In genomic region chr17:41917957-41918391, GRCh38 we compare ENCODE assay signal across 8 cellular contexts. TPM values are rescaled to one million over a fixed set of nuclear protein-coding genes. Genes with fewer than 3 reads are reported as not detected.
DNase-seq lines count a peak whose midpoint lies in the region; ATAC-seq and TF ChIP-seq lines count a peak whose summit lies in the region.

No MANE protein-coding gene starts in this region.

- 0% methylated on average over 21 to 30 of the region's 30 CpGs for WGBS in ovary, 3 donors

- peaks cover 31% of the 10 kb centered on the region for H3K36me3 Mint-ChIP-seq in activated T-helper 2 cell treated with anti-CD3 and anti-CD28 coated beads, Interferon-gamma antibody, Interleukin-2, Interleukin-4, amounts not matched to agents 10 μg/mL and 5 μg/mL and 100 μg/mL, durations not matched to agents 14 hours and 24 hours and 36 hours (ENCODE audit: low read depth)

- no peak for TF ChIP-seq POLR2A in ovary (IDR thresholded peaks at IDR 0.05)

- peak overlapping the region; percentile 95 for H3K4me3 Mint-ChIP-seq in activated T-helper 2 cell treated with anti-CD3 and anti-CD28 coated beads, Interferon-gamma antibody, Interleukin-2, Interleukin-4, amounts not matched to agents 10 μg/mL and 5 μg/mL and 100 μg/mL, durations not matched to agents 14 hours and 24 hours and 36 hours (ENCODE audit: low read depth)

- H3K36me3 ChIP-seq in ovary, result no peaks in the 10 kb centered on the region

- CTCF ChIA-PET in HEK293T (lab: Yijun Ruan, JAX), result interaction anchor here (0.5 to 2.3 kb wide), 5 partner anchors 13 to 255 kb away, joined by 3 to 8 read pairs (median 4); partner anchors contain the start of gene ODAD4

- peaks cover 8% of the 10 kb centered on the region for H3K4me1 ChIP-seq in ovary (ENCODE audit: insufficient read depth)

- no peak for ATAC-seq in HG02885 (IDR thresholded peaks at IDR 0.05; ENCODE audit: poor library complexity, unreplicated experiment)

- peak overlapping the region; percentile 98 for H3K4me3 ChIP-seq in ovary

- H3K4me1 Mint-ChIP-seq in activated T-helper 2 cell treated with anti-CD3 and anti-CD28 coated beads, Interferon-gamma antibody, Interleukin-2, Interleukin-4, amounts not matched to agents 10 μg/mL and 5 μg/mL and 100 μg/mL, durations not matched to agents 14 hours and 24 hours and 36 hours (ENCODE audit: low read depth), result peaks cover 39% of the 10 kb centered on the region

- H3K27ac ChIP-seq in ovary, result peak overlapping the region; percentile 46 to 71

- POLR2A ChIA-PET in HEK293T (lab: Yijun Ruan, JAX), result interaction anchor here (0.5 to 5.7 kb wide), 26 partner anchors 9 to 252 kb away, joined by 3 to 148 read pairs (median 4); partner anchors contain the start of genes CNP, DNAJC7, EIF1 and FKBP10

- intact Hi-C loops in activated T-helper 2 cell treated with anti-CD3 and anti-CD28 coated beads, Interferon-gamma antibody, Interleukin-2, Interleukin-4, amounts not matched to agents 10 μg/mL and 5 μg/mL and 100 μg/mL, durations not matched to agents 14 hours and 24 hours and 36 hours (cut with micrococcal nuclease), result loop anchor here (2.0 kb wide), 1 partner anchor 53 kb away; the partner anchor contains the start of gene KLHL11
- intact Hi-C loops in ovary (cut with DNase I), result no loop called here

- DNase-seq in COR-L47 (lab: John Stamatoyannopoulos, UW) (peak; percentile 59), HEK293T (ENCODE audit: extremely low spot score) (peak; percentile 61), NCI-H748 treated with DMSO at 0.1 percent for 48 hours (lab: John Stamatoyannopoulos, UW) (peak; percentile 30), foreskin melanocyte (peak; percentile 4), ovary (peak; percentile 63 to 79 (median 76)), ureter (ENCODE audit: low spot score) (peak; percentile 56)
- DNase-seq in activated T-helper 2 cell treated with anti-CD3 and anti-CD28 coated beads, Interferon-gamma antibody, Interleukin-2, Interleukin-4, amounts not matched to agents 10 μg/mL and 5 μg/mL and 100 μg/mL, durations not matched to agents 14 hours and 24 hours and 36 hours (ENCODE audit: low spot score), result no peak

- TF ChIP-seq EP300 in ovary (IDR thresholded peaks at IDR 0.05), result no peak

- no peaks in the 10 kb centered on the region for H3K9me3 Mint-ChIP-seq in activated T-helper 2 cell treated with anti-CD3 and anti-CD28 coated beads, Interferon-gamma antibody, Interleukin-2, Interleukin-4, amounts not matched to agents 10 μg/mL and 5 μg/mL and 100 μg/mL, durations not matched to agents 14 hours and 24 hours and 36 hours

- H3K27ac Mint-ChIP-seq in activated T-helper 2 cell treated with anti-CD3 and anti-CD28 coated beads, Interferon-gamma antibody, Interleukin-2, Interleukin-4, amounts not matched to agents 10 μg/mL and 5 μg/mL and 100 μg/mL, durations not matched to agents 14 hours and 24 hours and 36 hours, result peak overlapping the region; percentile 89

- no peaks in the 10 kb centered on the region for H3K9me3 ChIP-seq in ovary

- TF ChIP-seq CTCF in ovary (IDR thresholded peaks at IDR 0.05), result no peak

- H3K27me3 ChIP-seq in ovary, result no peaks in the 10 kb centered on the region

- no peaks in the 10 kb centered on the region for H3K27me3 Mint-ChIP-seq in activated T-helper 2 cell treated with anti-CD3 and anti-CD28 coated beads, Interferon-gamma antibody, Interleukin-2, Interleukin-4, amounts not matched to agents 10 μg/mL and 5 μg/mL and 100 μg/mL, durations not matched to agents 14 hours and 24 hours and 36 hours (ENCODE audit: low read depth)

TF ChIP-seq in HEK293T, 16 proteins besides CTCF, POLR2A, EP300 and RAD21:
- TF ChIP-seq FOXA1 (IDR thresholded peaks at IDR 0.05) (no peak), L3MBTL2 (conservative IDR thresholded peaks at IDR 0.05) (no peak), HDGF (IDR thresholded peaks at IDR 0.05; ENCODE audit: borderline replicate concordance) (no peak), FOXM1 (IDR thresholded peaks at IDR 0.05; ENCODE audit: borderline replicate concordance) (no peak), SUZ12 (IDR thresholded peaks at IDR 0.05) (no peak)

RNA-seq across cellular contexts. Expression of gene ACLY, which starts 0.8 kb away (rescaled TPM):
- 223 and 232 TPM in 2 replicates for total RNA-seq in activated T-helper 2 cell treated with anti-CD3 and anti-CD28 coated beads, Interferon-gamma antibody, Interleukin-2, Interleukin-4, amounts not matched to agents 10 μg/mL and 5 μg/mL and 100 μg/mL, durations not matched to agents 14 hours and 24 hours and 36 hours
- total RNA-seq in ovary (100 to 1,000 TPM in 1 of 7 donors, 10 to 100 TPM in 6; 23.6 to 119 (median 53.4) TPM), ureter (94.2 TPM)
- polyA plus RNA-seq in ovary, result 10 to 100 TPM; 26.9 to 69.4 TPM

RNA-seq across cellular contexts. Expression of gene ODAD4, which starts 12.4 kb away (rescaled TPM):
- total RNA-seq in activated T-helper 2 cell treated with anti-CD3 and anti-CD28 coated beads, Interferon-gamma antibody, Interleukin-2, Interleukin-4, amounts not matched to agents 10 μg/mL and 5 μg/mL and 100 μg/mL, durations not matched to agents 14 hours and 24 hours and 36 hours, result 0.50 and 0.85 TPM in 2 replicates
- 10 to 100 TPM in 1 of 7 donors, 1 to 10 TPM in 6; 1.1 to 11.0 (median 2.4) TPM for total RNA-seq in ovary
- polyA plus RNA-seq in ovary, result 1 to 10 TPM; 1.7 to 2.1 TPM
- total RNA-seq in ureter, result 0.75 TPM

RNA-seq across cellular contexts. Expression of gene CNP, which starts 48.6 kb away (rescaled TPM):
- 71.8 and 77.3 TPM in 2 replicates for total RNA-seq in activated T-helper 2 cell treated with anti-CD3 and anti-CD28 coated beads, Interferon-gamma antibody, Interleukin-2, Interleukin-4, amounts not matched to agents 10 μg/mL and 5 μg/mL and 100 μg/mL, durations not matched to agents 14 hours and 24 hours and 36 hours
- 10 to 100 TPM; 30.5 to 88.9 (median 77.5) TPM for total RNA-seq in ovary
- polyA plus RNA-seq in ovary, result 10 to 100 TPM; 30.7 to 47.0 TPM
- 45.7 TPM for total RNA-seq in ureter

RNA-seq across cellular contexts. Expression of gene KLHL11, which starts 52.8 kb away (rescaled TPM):
- total RNA-seq in activated T-helper 2 cell treated with anti-CD3 and anti-CD28 coated beads, Interferon-gamma antibody, Interleukin-2, Interleukin-4, amounts not matched to agents 10 μg/mL and 5 μg/mL and 100 μg/mL, durations not matched to agents 14 hours and 24 hours and 36 hours, result 44.3 and 46.0 TPM in 2 replicates
- 10 to 100 TPM; 18.9 to 30.5 (median 20.6) TPM for total RNA-seq in ovary
- polyA plus RNA-seq in ovary, result 1 to 10 TPM; 2.7 to 3.9 TPM
- 15.6 TPM for total RNA-seq in ureter
